ENCODE assay signal across 9 cellular contexts in genomic region chr6:43714311-43715055, GRCh38. TPM values are rescaled to one million over a fixed set of nuclear protein-coding genes. Genes with fewer than 3 reads are reported as not detected.
DNase-seq lines count a peak whose midpoint lies in the region; ATAC-seq and TF ChIP-seq lines count a peak whose summit lies in the region.
"Had no signal": no experiment of that assay in that cellular context is flagged by ENCODE, and none has a peak within 500 bp of the region (broad histone marks: within the 10 kb centered on the region; RNA-seq: fewer than 3 reads in every experiment).

No MANE protein-coding gene starts in this region.

- H3K36me3 Mint-ChIP-seq in IgD-negative memory B cell = peaks cover 2% of the 10 kb centered on the region
- H3K36me3 Mint-ChIP-seq in H9 (ENCODE audit: insufficient read depth in 1 of 3, low read depth in 3 of 3) = 0 out of 7 replicates have a peak, but pooled peaks cover 0 to 4% (median 0%) of the 10 kb centered on the region in 3 experiments
- H3K36me3 Mint-ChIP-seq: activated naive CD4-positive, alpha-beta T cell treated with anti-CD3 and anti-CD28 coated beads, Interleukin-2, amount 50 U/mL, for 24 hours had no signal

- no peak overlapping the region for H3T11ph ChIP-seq in H9 (ENCODE audit: low read length)

- peaks cover 2% of the 10 kb centered on the region for H3K27me3 Mint-ChIP-seq in IgD-negative memory B cell
- H3K27me3 Mint-ChIP-seq in H9 (ENCODE audit: low read depth) = peaks cover 7% of the 10 kb centered on the region

- H3K4me1 Mint-ChIP-seq in IgD-negative memory B cell (peaks cover 26 to 31% (median 27%) of the 10 kb centered on the region in 3 donors), H9 (peaks cover 16 to 28% of the 10 kb centered on the region in 2 experiments)
- H3K4me1 Mint-ChIP-seq: activated naive CD4-positive, alpha-beta T cell treated with anti-CD3 and anti-CD28 coated beads, Interleukin-2, amount 50 U/mL, for 24 hours had no signal

- H3K4me3 ChIP-seq in PC-9 = no peak overlapping the region

- ATAC-seq in GM21717 (IDR thresholded peaks at IDR 0.05; ENCODE audit: unreplicated experiment) = peak; percentile 16
- ATAC-seq in activated CD4-positive, CD25-positive, alpha-beta regulatory T cell treated with anti-CD3 and anti-CD28 coated beads, Interleukin-2, amount 50 U/mL, for 24 hours = no peak

- no peaks in the 10 kb centered on the region for H3K27me3 ChIP-seq in PC-9 (ENCODE audit: insufficient read depth, low read depth)
- H3K27me3 ChIP-seq in H9 (ENCODE audit: insufficient read depth, low read length) = no peaks in the 10 kb centered on the region

- no peak overlapping the region for H2BK12ac ChIP-seq in H9 (ENCODE audit: insufficient read length, low read depth, low read length)

- CTCF ChIA-PET in PC-9 (lab: Charles Lee) = interaction anchor here (0.6 kb wide), 1 partner anchor 548 kb away, joined by 4 read pairs; no protein-coding TSS in a partner anchor

- no TSS peak for BruUV-seq in PC-9 (replicated peaks; lab: Mats Ljungman, UMichigan)

- H4K20me1 ChIP-seq in PC-9 (ENCODE audit: insufficient read depth) (no peaks in the 10 kb centered on the region), H9 (ENCODE audit: control insufficient read depth, insufficient read depth, insufficient read length) (no peaks in the 10 kb centered on the region)

- no peak overlapping the region for H3K14ac ChIP-seq in H9 (ENCODE audit: insufficient read depth, low read length)

- no peaks in the 10 kb centered on the region for H3K9me2 ChIP-seq in PC-9 (ENCODE audit: insufficient read depth)

- WGBS in H9 (ENCODE audit: extremely low coverage, insufficient read length, low lambda C conversion rate) = no CpG with 5 or more reads among the region's 9 CpGs

- H3K4me2 ChIP-seq in PC-9 (no peak overlapping the region), H9 (ENCODE audit: insufficient read depth, insufficient read length, low read length) (no peak overlapping the region)

- H2BK20ac ChIP-seq in H9 (ENCODE audit: low read depth, low read length, poor library complexity, severe bottlenecking) = no peak overlapping the region

- no peak overlapping the region for H3K18ac ChIP-seq in H9 (ENCODE audit: insufficient read length, low read depth, low read length)

- H3K9me3 ChIP-seq in PC-9 (ENCODE audit: insufficient read depth, low read depth) = no peaks in the 10 kb centered on the region
- H3K9me3 ChIP-seq in H9 (ENCODE audit: control insufficient read depth, low read depth, low read length) = no peaks in the 10 kb centered on the region

- no peak overlapping the region for H3K27ac ChIP-seq in PC-9
- no peak overlapping the region for H3K27ac ChIP-seq in H9 (ENCODE audit: insufficient read length, low read depth, low read length)

- H2AK5ac ChIP-seq in H9 (ENCODE audit: insufficient read length, low read length) = no peak overlapping the region

- no peak overlapping the region for H2BK15ac ChIP-seq in H9 (ENCODE audit: low read depth, low read length)

- peak overlapping the region; percentile 66 to 88 (median 74) for H3K4me3 Mint-ChIP-seq in IgD-negative memory B cell
- H3K4me3 Mint-ChIP-seq in H9 = no peak overlapping the region
- H3K4me3 Mint-ChIP-seq: activated naive CD4-positive, alpha-beta T cell treated with anti-CD3 and anti-CD28 coated beads, Interleukin-2, amount 50 U/mL, for 24 hours had no signal

- H4K5ac ChIP-seq in H9 (ENCODE audit: insufficient read length, low read depth, low read length) = no peak overlapping the region

- no peak overlapping the region for H2BK120ac ChIP-seq in H9 (ENCODE audit: low read depth, low read length, poor library complexity, severe bottlenecking)

- peak overlapping the region; percentile 59 to 91 (median 85) for H3K27ac Mint-ChIP-seq in IgD-negative memory B cell
- H3K27ac Mint-ChIP-seq in H9 = 0 out of 7 replicates have a peak overlapping the region, but pooled peaks of 1 of the 3 experiments have one; percentile 34
- H3K27ac Mint-ChIP-seq: activated naive CD4-positive, alpha-beta T cell treated with anti-CD3 and anti-CD28 coated beads, Interleukin-2, amount 50 U/mL, for 24 hours had no signal

- no peak overlapping the region for H4K91ac ChIP-seq in H9 (ENCODE audit: insufficient read length, low read depth, low read length)

- H3K9ac ChIP-seq in H9 (ENCODE audit: extremely low read depth, insufficient read length, low read length) = no peak overlapping the region

- peak; percentile 62 for DNase-seq in Daoy (ENCODE audit: low read depth)
- peak; percentile 24 for DNase-seq in germinal center (ENCODE audit: low spot score)
- no peak for DNase-seq in PC-9
- no peak for DNase-seq in H9
- DNase-seq in stimulated activated CD8-positive, alpha-beta memory T cell treated with anti-CD3 and anti-CD28 coated beads, Interleukin-4, amount 100 ng/mL, for 48 hours = no peak

- H3K4ac ChIP-seq in H9 (ENCODE audit: low read depth, low read length) = no peak overlapping the region

- no peaks in the 10 kb centered on the region for H3K9me3 Mint-ChIP-seq in IgD-negative memory B cell
- no peaks in the 10 kb centered on the region; a peak in 1 of 5 replicates for H3K9me3 Mint-ChIP-seq in H9
- H3K9me3 Mint-ChIP-seq: activated naive CD4-positive, alpha-beta T cell treated with anti-CD3 and anti-CD28 coated beads, Interleukin-2, amount 50 U/mL, for 24 hours had no signal

- no peaks in the 10 kb centered on the region for H3K79me1 ChIP-seq in H9 (ENCODE audit: insufficient read depth, low read depth, low read length, poor library complexity, severe bottlenecking)

- H3K23ac ChIP-seq in H9 (ENCODE audit: insufficient read length, low read depth, low read length) = no peak overlapping the region

- POLR2A ChIA-PET in PC-9 (lab: Charles Lee; ENCODE audit: unreplicated experiment) = interaction anchor here (0.7 kb wide), 1 partner anchor 9 kb away, joined by 6 read pairs; no protein-coding TSS in a partner anchor

- TF ChIP-seq CTCF in PC-9 (conservative IDR thresholded peaks at IDR 0.05) = no peak
- no peak for TF ChIP-seq CTCF in H9 (conservative IDR thresholded peaks at IDR 0.05)

- no peaks in the 10 kb centered on the region for H3K36me3 ChIP-seq in PC-9 (ENCODE audit: low read depth)

- H2BK5ac ChIP-seq in H9 (ENCODE audit: insufficient read length, low read length) = no peak overlapping the region

- peaks cover 6% of the 10 kb centered on the region for H3K4me1 ChIP-seq in PC-9 (replicated peaks; ENCODE audit: insufficient read depth)
- peaks cover 2% of the 10 kb centered on the region; the same call in 1 of the 2 replicates for H3K4me1 ChIP-seq in H9 (ENCODE audit: insufficient read depth, low read length)

- H3K79me2 ChIP-seq in PC-9 (ENCODE audit: low read depth) = no peaks in the 10 kb centered on the region
- no peaks in the 10 kb centered on the region for H3K79me2 ChIP-seq in H9 (ENCODE audit: insufficient read depth, low read length)

- intact Hi-C loops in PC-9 (cut with micrococcal nuclease; ENCODE audit: unreplicated experiment) = no loop called here

- peaks cover 4% of the 10 kb centered on the region for H3F3A ChIP-seq in PC-9 (ENCODE audit: insufficient read depth, low read depth)

- H2AFZ ChIP-seq in PC-9 (no peak overlapping the region), H9 (ENCODE audit: low read length) (no peak overlapping the region)

- H3K56ac ChIP-seq in H9 (ENCODE audit: insufficient read length, low read depth, low read length) = no peak overlapping the region

- H4K8ac ChIP-seq in H9 (replicated peaks; ENCODE audit: insufficient read length, low read depth, low read length) = no peak overlapping the region

- no peaks in the 10 kb centered on the region for H3K23me2 ChIP-seq in H9 (ENCODE audit: insufficient read length, low read depth, low read length, poor library complexity, severe bottlenecking)

RNA-seq across cellular contexts. Expression of gene MRPS18A, which starts 26.9 kb away (rescaled TPM):
- total RNA-seq in Daoy (2014; rRNA removed; shearing (Covaris generic)) = 70.7 and 77.8 TPM in 2 replicates
- 84.4 TPM for polyA plus RNA-seq in IgD-negative memory B cell
- 49.1 and 54.8 TPM in 2 replicates for total RNA-seq in PC-9 (2021)
- 65.1 and 67.3 TPM in 2 replicates for total RNA-seq in H9 (2021)

RNA-seq across cellular contexts. Expression of gene VEGFA, which starts 55.5 kb away (rescaled TPM):
- total RNA-seq in Daoy (2014; rRNA removed; shearing (Covaris generic)) = 57.1 and 77.5 TPM in 2 replicates
- polyA plus RNA-seq in IgD-negative memory B cell = 0.19 TPM
- total RNA-seq in PC-9 (2021) (112 and 117 TPM in 2 replicates), H9 (2021) (46.1 and 47.9 TPM in 2 replicates)

Comparison
In these comparisons a context has a peak if more than half of its experiments do, and no peak if none do; other contexts are left out.
1. DNase-seq: peak in Daoy (single experiment) and germinal center (single experiment); none in PC-9 (0 of 2), H9 (single experiment) and stimulated activated CD8-positive, alpha-beta memory T cell treated with anti-CD3 and anti-CD28 coated beads, Interleukin-4, amount 100 ng/mL, for 48 hours (single experiment).
2. H3K4me3 Mint-ChIP-seq: peak in IgD-negative memory B cell (4 of 4); none in H9 (0 of 2).